In the genomic region with DNA sequence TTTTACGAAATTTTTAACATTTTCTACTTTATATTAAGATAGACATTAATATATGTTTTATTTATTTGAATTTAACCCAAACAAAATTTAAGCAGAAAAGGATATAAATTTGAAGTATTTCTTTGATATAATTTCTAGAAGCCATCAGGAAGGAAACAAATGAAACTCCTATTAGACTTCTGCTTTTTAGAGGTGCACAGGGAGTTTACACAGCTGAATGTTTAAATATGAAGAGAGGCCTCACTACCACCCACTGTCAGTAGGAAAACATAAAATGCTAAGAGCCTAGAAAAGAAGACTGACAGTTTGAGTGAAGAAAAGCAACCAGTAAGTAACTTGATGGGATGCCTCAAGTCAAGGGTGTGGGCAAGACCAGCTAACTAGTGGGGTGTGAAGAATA, we compare ENCODE assay signal across 20 cellular contexts. TPM values are rescaled to one million over a fixed set of nuclear protein-coding genes. Genes with fewer than 3 reads are reported as not detected.
"Had no signal": no experiment of that assay in that cellular context is flagged by ENCODE, and none has a peak within 500 bp of the region (broad histone marks: within the 10 kb centered on the region; RNA-seq: fewer than 3 reads in every experiment).

No MANE protein-coding gene starts in this region.

- H3K4me3 ChIP-seq: esophagus squamous epithelium, gastroesophageal sphincter, hepatocyte, lung, mucosa of descending colon, psoas muscle, right lobe of liver, tibial artery, upper lobe of left lung, uterus had no signal

- H3K27ac ChIP-seq: esophagus squamous epithelium, gastroesophageal sphincter, hepatocyte, neutrophil, psoas muscle, right lobe of liver, tibial artery, upper lobe of left lung, uterus had no signal

- H3K27me3 ChIP-seq: esophagus squamous epithelium, gastroesophageal sphincter, hepatocyte, neutrophil, right lobe of liver, tibial artery, upper lobe of left lung, uterus had no signal

- DNase-seq: esophagus squamous epithelium; foreskin fibroblast; kidney; left colon; left ventricle myocardium superior; mucosa of descending colon; naive thymus-derived CD8-positive, alpha-beta T cell; psoas muscle; retina; right lobe of liver; stimulated activated CD4-positive, alpha-beta T cell treated with anti-CD3 and anti-CD28 coated beads, Interleukin-4, amount 100 ng/mL, for 1 hour; stimulated activated CD8-positive, alpha-beta memory T cell treated with anti-CD3 and anti-CD28 coated beads, Interleukin-4, amount 100 ng/mL, for 48 hours; tibial artery; upper lobe of left lung; uterus had no signal

- H3K4me1 ChIP-seq: esophagus squamous epithelium, gastroesophageal sphincter, psoas muscle, right lobe of liver, tibial artery, upper lobe of left lung, uterus had no signal

- H3K79me2 ChIP-seq: hepatocyte had no signal

- H3K36me3 ChIP-seq: esophagus squamous epithelium, gastroesophageal sphincter, neutrophil, right lobe of liver, tibial artery, upper lobe of left lung, uterus had no signal

- H3K4me2 ChIP-seq: hepatocyte had no signal

RNA-seq across cellular contexts. Expression of gene PLSCR2, which starts 19.8 kb away (rescaled TPM):
- polyA plus RNA-seq: hepatocyte, neural cell, psoas muscle had no signal
